16 cellular contexts compared by ENCODE assay signal in genomic region chrX:133523094-133523493, GRCh38.
DNase-seq lines count a peak whose midpoint lies in the region; ATAC-seq and TF ChIP-seq lines count a peak whose summit lies in the region.
"Had no signal": no experiment of that assay in that cellular context is flagged by ENCODE, and none has a peak within 500 bp of the region (broad histone marks: within the 10 kb centered on the region; RNA-seq: fewer than 3 reads in every experiment).

No MANE protein-coding gene starts in this region.

- no peak overlapping the region for H3K4me3 ChIP-seq in MG63
- H3K4me3 ChIP-seq in RWPE2 (ENCODE audit: severe bottlenecking): no peak overlapping the region
- no peak overlapping the region for H3K4me3 ChIP-seq in psoas muscle
- no peak overlapping the region for H3K4me3 ChIP-seq in neuronal stem cell (ENCODE audit: low read length in 2 of 2)
- H3K4me3 ChIP-seq: spleen, thoracic aorta had no signal

- no peak for TF ChIP-seq CTCF in RWPE2 (IDR thresholded peaks at IDR 0.05; ENCODE audit: poor library complexity, severe bottlenecking)
- no peak for TF ChIP-seq CTCF in psoas muscle (IDR thresholded peaks at IDR 0.05)

- no peak overlapping the region for H3K4ac ChIP-seq in neuronal stem cell (ENCODE audit: low read length)

- no peaks in the 10 kb centered on the region for H3K79me1 ChIP-seq in neuronal stem cell (ENCODE audit: low read depth, low read length)

- H3K4me1 ChIP-seq in RWPE2 (ENCODE audit: insufficient read depth, poor library complexity, severe bottlenecking) (no peaks in the 10 kb centered on the region), psoas muscle (peaks cover 5% of the 10 kb centered on the region), neuronal stem cell (ENCODE audit: control insufficient read depth in 2 of 2, insufficient read depth in 1 of 2, low read depth in 1 of 2, low read length in 2 of 2) (no peaks in the 10 kb centered on the region)
- H3K4me1 ChIP-seq: parathyroid adenoma, spleen had no signal

- H3K9me3 Mint-ChIP-seq in activated T-helper 2 cell treated with anti-CD3 and anti-CD28 coated beads, Interferon-gamma antibody, Interleukin-2, Interleukin-4, amounts not matched to agents 10 μg/mL and 5 μg/mL and 100 μg/mL, durations not matched to agents 14 hours and 24 hours and 36 hours: no peaks in the 10 kb centered on the region
- no peaks in the 10 kb centered on the region for H3K9me3 Mint-ChIP-seq in activated T-helper 1 cell treated with anti-CD3 and anti-CD28 coated beads, Interleukin-12 subunit alpha, Interleukin-12 subunit beta, Interleukin-2, Interleukin-4 antibody, amounts not matched to agents 30 ng/mL and 10 ng/mL and 1 ng/mL, durations not matched to agents 14 hours and 24 hours and 36 hours
- H3K9me3 Mint-ChIP-seq: effector memory CD8-positive, alpha-beta T cell had no signal

- H3K18ac ChIP-seq in neuronal stem cell (ENCODE audit: low read length): no peak overlapping the region

- H3K27me3 ChIP-seq in MG63: no peaks in the 10 kb centered on the region
- no peaks in the 10 kb centered on the region for H3K27me3 ChIP-seq in RWPE2 (ENCODE audit: insufficient read depth, poor library complexity, severe bottlenecking)
- H3K27me3 ChIP-seq in psoas muscle (ENCODE audit: insufficient read depth in 3 of 3, low read length in 2 of 3): no peaks in the 10 kb centered on the region
- no peaks in the 10 kb centered on the region for H3K27me3 ChIP-seq in neuronal stem cell (ENCODE audit: control insufficient read depth in 3 of 3, insufficient read depth in 3 of 3, low read depth in 1 of 3, low read length in 3 of 3)
- H3K27me3 ChIP-seq: spleen had no signal

- no peak overlapping the region for H3K9ac ChIP-seq in neuronal stem cell (ENCODE audit: low read depth, low read length, poor library complexity)
- H3K9ac ChIP-seq: parathyroid adenoma had no signal

- H3K36me3 ChIP-seq in MG63 (no peaks in the 10 kb centered on the region), RWPE2 (ENCODE audit: low read depth) (no peaks in the 10 kb centered on the region), psoas muscle (ENCODE audit: insufficient read depth in 1 of 2, low read depth in 1 of 2) (no peaks in the 10 kb centered on the region), neuronal stem cell (replicated peaks in 1 of 2; ENCODE audit: control insufficient read depth in 2 of 2, insufficient read depth in 2 of 2, low read length in 2 of 2) (no peaks in the 10 kb centered on the region)
- H3K36me3 ChIP-seq: spleen, thoracic aorta had no signal

- no peak overlapping the region for H3K4me3 Mint-ChIP-seq in activated T-helper 2 cell treated with anti-CD3 and anti-CD28 coated beads, Interferon-gamma antibody, Interleukin-2, Interleukin-4, amounts not matched to agents 10 μg/mL and 5 μg/mL and 100 μg/mL, durations not matched to agents 14 hours and 24 hours and 36 hours (ENCODE audit: low read depth)
- no peak overlapping the region for H3K4me3 Mint-ChIP-seq in activated T-helper 1 cell treated with anti-CD3 and anti-CD28 coated beads, Interleukin-12 subunit alpha, Interleukin-12 subunit beta, Interleukin-2, Interleukin-4 antibody, amounts not matched to agents 30 ng/mL and 10 ng/mL and 1 ng/mL, durations not matched to agents 14 hours and 24 hours and 36 hours
- H3K4me3 Mint-ChIP-seq: B cell; effector memory CD8-positive, alpha-beta T cell had no signal

- H3K27ac ChIP-seq in RWPE2 (ENCODE audit: poor library complexity, severe bottlenecking): no peak overlapping the region
- H3K27ac ChIP-seq in psoas muscle: peak overlapping the region; percentile 71
- no peak overlapping the region for H3K27ac ChIP-seq in neuronal stem cell (replicated peaks; ENCODE audit: low read length)
- H3K27ac ChIP-seq: parathyroid adenoma, spleen, thoracic aorta had no signal

- no peak overlapping the region for H2BK15ac ChIP-seq in neuronal stem cell (ENCODE audit: low read length)

- no peak overlapping the region for H2BK12ac ChIP-seq in neuronal stem cell (ENCODE audit: low read length)

- peak; percentile 20 for DNase-seq in MG63
- DNase-seq in RWPE2 (ENCODE audit: low spot score): no peak
- DNase-seq in islet precursor cell: peak; percentile 53
- DNase-seq in psoas muscle: peak; percentile 43 to 62
- no peak for DNase-seq in neuronal stem cell (ENCODE audit: low spot score)
- no peak for DNase-seq in activated T-helper 2 cell treated with anti-CD3 and anti-CD28 coated beads, Interferon-gamma antibody, Interleukin-2, Interleukin-4, amounts not matched to agents 10 μg/mL and 5 μg/mL and 100 μg/mL, durations not matched to agents 14 hours and 24 hours and 36 hours (ENCODE audit: low spot score)
- DNase-seq in activated T-helper 1 cell treated with anti-CD3 and anti-CD28 coated beads, Interleukin-12 subunit alpha, Interleukin-12 subunit beta, Interleukin-2, Interleukin-4 antibody, amounts not matched to agents 30 ng/mL and 10 ng/mL and 1 ng/mL, durations not matched to agents 14 hours and 24 hours and 36 hours (ENCODE audit: low spot score): no peak
- DNase-seq: activated CD4-positive, alpha-beta T cell treated with anti-CD3 and anti-CD28 coated beads for 1 hour; activated effector memory CD4-positive, alpha-beta T cell treated with Interleukin-2 at 50 U/mL for 16 hours; effector memory CD8-positive, alpha-beta T cell; NCI-H1417 treated with DMSO at 0.1 percent for 48 hours; spleen had no signal

- no peak overlapping the region for H4K8ac ChIP-seq in neuronal stem cell (ENCODE audit: low read depth, low read length)

- H3K36me3 Mint-ChIP-seq in activated T-helper 2 cell treated with anti-CD3 and anti-CD28 coated beads, Interferon-gamma antibody, Interleukin-2, Interleukin-4, amounts not matched to agents 10 μg/mL and 5 μg/mL and 100 μg/mL, durations not matched to agents 14 hours and 24 hours and 36 hours (ENCODE audit: low read depth): no peaks in the 10 kb centered on the region
- no peaks in the 10 kb centered on the region for H3K36me3 Mint-ChIP-seq in activated T-helper 1 cell treated with anti-CD3 and anti-CD28 coated beads, Interleukin-12 subunit alpha, Interleukin-12 subunit beta, Interleukin-2, Interleukin-4 antibody, amounts not matched to agents 30 ng/mL and 10 ng/mL and 1 ng/mL, durations not matched to agents 14 hours and 24 hours and 36 hours (ENCODE audit: low read depth)

- H2AFZ ChIP-seq in neuronal stem cell (ENCODE audit: low read length): no peak overlapping the region
- H2AFZ ChIP-seq: parathyroid adenoma had no signal

- H3K27ac Mint-ChIP-seq in activated T-helper 2 cell treated with anti-CD3 and anti-CD28 coated beads, Interferon-gamma antibody, Interleukin-2, Interleukin-4, amounts not matched to agents 10 μg/mL and 5 μg/mL and 100 μg/mL, durations not matched to agents 14 hours and 24 hours and 36 hours: no peak overlapping the region
- no peak overlapping the region for H3K27ac Mint-ChIP-seq in activated T-helper 1 cell treated with anti-CD3 and anti-CD28 coated beads, Interleukin-12 subunit alpha, Interleukin-12 subunit beta, Interleukin-2, Interleukin-4 antibody, amounts not matched to agents 30 ng/mL and 10 ng/mL and 1 ng/mL, durations not matched to agents 14 hours and 24 hours and 36 hours
- H3K27ac Mint-ChIP-seq: B cell; effector memory CD8-positive, alpha-beta T cell had no signal

- H3K27me3 Mint-ChIP-seq in activated T-helper 2 cell treated with anti-CD3 and anti-CD28 coated beads, Interferon-gamma antibody, Interleukin-2, Interleukin-4, amounts not matched to agents 10 μg/mL and 5 μg/mL and 100 μg/mL, durations not matched to agents 14 hours and 24 hours and 36 hours (ENCODE audit: low read depth): no peaks in the 10 kb centered on the region
- H3K27me3 Mint-ChIP-seq in activated T-helper 1 cell treated with anti-CD3 and anti-CD28 coated beads, Interleukin-12 subunit alpha, Interleukin-12 subunit beta, Interleukin-2, Interleukin-4 antibody, amounts not matched to agents 30 ng/mL and 10 ng/mL and 1 ng/mL, durations not matched to agents 14 hours and 24 hours and 36 hours (ENCODE audit: insufficient read depth): peaks cover 1% of the 10 kb centered on the region
- H3K27me3 Mint-ChIP-seq: B cell; effector memory CD8-positive, alpha-beta T cell had no signal

- WGBS in psoas muscle, 3 donors: 15 to 31% (median 26%) methylated on average over 5 of the region's 5 CpGs
- WGBS in neuronal stem cell (ENCODE audit: extremely low coverage in 2 of 2, insufficient read length in 2 of 2, insufficient replicate concordance in 1 of 2), 2 donors: no CpG with 5 or more reads among the region's 5 CpGs

- H3K9me3 ChIP-seq in MG63: no peaks in the 10 kb centered on the region
- H3K9me3 ChIP-seq in RWPE2 (ENCODE audit: severe bottlenecking): no peaks in the 10 kb centered on the region
- no peaks in the 10 kb centered on the region for H3K9me3 ChIP-seq in psoas muscle
- H3K9me3 ChIP-seq in neuronal stem cell (replicated peaks in 1 of 2; ENCODE audit: control insufficient read depth in 2 of 2, insufficient read depth in 1 of 2, low read depth in 1 of 2, low read length in 2 of 2): no peaks in the 10 kb centered on the region
- H3K9me3 ChIP-seq: spleen, thoracic aorta had no signal

- no peaks in the 10 kb centered on the region for H3K4me1 Mint-ChIP-seq in activated T-helper 2 cell treated with anti-CD3 and anti-CD28 coated beads, Interferon-gamma antibody, Interleukin-2, Interleukin-4, amounts not matched to agents 10 μg/mL and 5 μg/mL and 100 μg/mL, durations not matched to agents 14 hours and 24 hours and 36 hours (ENCODE audit: low read depth)
- no peaks in the 10 kb centered on the region for H3K4me1 Mint-ChIP-seq in activated T-helper 1 cell treated with anti-CD3 and anti-CD28 coated beads, Interleukin-12 subunit alpha, Interleukin-12 subunit beta, Interleukin-2, Interleukin-4 antibody, amounts not matched to agents 30 ng/mL and 10 ng/mL and 1 ng/mL, durations not matched to agents 14 hours and 24 hours and 36 hours (ENCODE audit: low read depth)
- H3K4me1 Mint-ChIP-seq: B cell had no signal

- H3K4me2 ChIP-seq in neuronal stem cell (ENCODE audit: insufficient read depth, low read length, poor library complexity, severe bottlenecking): no peak overlapping the region

- intact Hi-C loops in psoas muscle (cut with DNase I): loop anchor here in 1 of 2 donors (10.0 kb wide), 1 partner anchor 108 kb away; the partner anchor contains the start of gene GPC4
- intact Hi-C loops in activated T-helper 2 cell treated with anti-CD3 and anti-CD28 coated beads, Interferon-gamma antibody, Interleukin-2, Interleukin-4, amounts not matched to agents 10 μg/mL and 5 μg/mL and 100 μg/mL, durations not matched to agents 14 hours and 24 hours and 36 hours (cut with micrococcal nuclease): no loop called here
- intact Hi-C loops in activated T-helper 1 cell treated with anti-CD3 and anti-CD28 coated beads, Interleukin-12 subunit alpha, Interleukin-12 subunit beta, Interleukin-2, Interleukin-4 antibody, amounts not matched to agents 30 ng/mL and 10 ng/mL and 1 ng/mL, durations not matched to agents 14 hours and 24 hours and 36 hours (cut with micrococcal nuclease): no loop called here

- H3K23ac ChIP-seq in neuronal stem cell (ENCODE audit: low read depth, low read length, poor library complexity): no peak overlapping the region

- no peak overlapping the region for H4K91ac ChIP-seq in neuronal stem cell (ENCODE audit: low read depth, low read length, poor library complexity)

- no peak overlapping the region for H2BK5ac ChIP-seq in neuronal stem cell (ENCODE audit: low read length)

- H2BK120ac ChIP-seq in neuronal stem cell (ENCODE audit: low read depth, low read length): no peak overlapping the region

- H3K14ac ChIP-seq in neuronal stem cell (ENCODE audit: low read length): no peak overlapping the region

- H2AK5ac ChIP-seq in neuronal stem cell (ENCODE audit: low read depth, low read length): no peak overlapping the region

- ATAC-seq in RWPE2 (ENCODE audit: low read depth) (peak; percentile 56; the same call in 2 of the 3 replicates), psoas muscle (peak; percentile 71 to 90 (median 84)), GM19324 (IDR thresholded peaks at IDR 0.05; ENCODE audit: low FRiP score, unreplicated experiment) (no peak)
- ATAC-seq: effector memory CD8-positive, alpha-beta T cell had no signal

Comparison
In these comparisons a context has a peak if more than half of its experiments do, and no peak if none do; other contexts are left out.
1. DNase-seq: peak in MG63 (single experiment), islet precursor cell (single experiment) and psoas muscle (2 of 2); none in RWPE2 (single experiment), neuronal stem cell (single experiment), activated T-helper 2 cell treated with anti-CD3 and anti-CD28 coated beads, Interferon-gamma antibody, Interleukin-2, Interleukin-4, amounts not matched to agents 10 μg/mL and 5 μg/mL and 100 μg/mL, durations not matched to agents 14 hours and 24 hours and 36 hours (single experiment) and activated T-helper 1 cell treated with anti-CD3 and anti-CD28 coated beads, Interleukin-12 subunit alpha, Interleukin-12 subunit beta, Interleukin-2, Interleukin-4 antibody, amounts not matched to agents 30 ng/mL and 10 ng/mL and 1 ng/mL, durations not matched to agents 14 hours and 24 hours and 36 hours (single experiment).